ENCODE assay signal across 1 cellular context in genomic region chr10:28823501-28824075, GRCh38.
TF ChIP-seq lines count a peak whose summit lies in the region.

No MANE protein-coding gene starts in this region.

TF ChIP-seq in GM23338, 12 proteins besides CTCF, POLR2A, EP300 and RAD21 (continued from another document):
- no peak for TF ChIP-seq ZNF462 (CRISPR knock-in tag; IDR thresholded peaks at IDR 0.05)
